ENCODE assay signal across 26 cellular contexts in the genomic region with DNA sequence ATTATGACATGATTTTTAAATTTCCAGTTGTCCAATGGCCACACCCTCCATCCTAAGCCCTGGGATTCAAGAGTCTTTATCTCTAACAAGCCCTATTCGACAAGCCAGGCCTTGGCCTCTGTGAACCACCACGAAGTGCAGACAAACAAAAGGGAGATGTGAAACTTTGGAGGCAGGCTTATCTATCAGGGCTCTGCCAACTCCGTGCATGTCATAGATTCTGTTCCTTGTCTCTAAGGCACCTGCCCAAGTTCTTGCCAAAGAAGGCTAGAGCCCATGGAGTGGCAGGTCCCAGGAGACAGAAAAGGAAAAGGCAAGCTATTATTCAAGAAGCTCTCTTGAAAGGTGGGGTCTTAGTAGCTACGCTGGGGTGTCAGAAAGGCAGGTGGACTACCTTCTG.
"Had no signal": no experiment of that assay in that cellular context is flagged by ENCODE, and none has a peak within 500 bp of the region (broad histone marks: within the 10 kb centered on the region; RNA-seq: fewer than 3 reads in every experiment).

No MANE protein-coding gene starts in this region.

- H3K27ac Mint-ChIP-seq: activated CD8-positive, alpha-beta T cell treated with anti-CD3 and anti-CD28 coated beads, Interleukin-2, amount 10 ng/mL, durations not matched to agents 7 days and 5 days; activated naive CD8-positive, alpha-beta T cell treated with anti-CD3 and anti-CD28 coated beads, Interleukin-2, amount 50 U/mL, for 24 hours; activated T-helper 1 cell treated with anti-CD3 and anti-CD28 coated beads, Interleukin-12 subunit alpha, Interleukin-12 subunit beta, Interleukin-2, Interleukin-4 antibody, amounts not matched to agents 30 ng/mL and 10 ng/mL and 1 ng/mL, durations not matched to agents 14 hours and 24 hours and 36 hours; T-cell; T-helper 2 cell treated with Interferon-gamma antibody and Interleukin-4, amounts not matched to agents 5 μg/mL and 100 μg/mL, for 36 hours had no signal

- H3K36me3 Mint-ChIP-seq: T-cell had no signal

- H3K36me3 ChIP-seq: esophagus squamous epithelium, neutrophil, ovary, right lobe of liver, spleen, thyroid gland had no signal

- DNase-seq: activated CD4-positive, alpha-beta T cell treated with anti-CD3 and anti-CD28 coated beads, Interleukin-2, amount 50 U/mL, for 1 hour; activated CD8-positive, alpha-beta T cell treated with anti-CD3 and anti-CD28 coated beads, Interleukin-2, amount 10 ng/mL, durations not matched to agents 7 days and 5 days; activated gamma-delta T cell; activated naive CD4-positive, alpha-beta T cell treated with anti-CD3 and anti-CD28 coated beads, Interleukin-2, amount 50 U/mL, for 16 hours; activated naive CD8-positive, alpha-beta T cell treated with anti-CD3 and anti-CD28 coated beads, Interleukin-2, amount 50 U/mL, for 24 hours; body of pancreas; caudate nucleus; effector memory CD4-positive, alpha-beta T cell; esophagus squamous epithelium; kidney; midbrain; ovary; right lobe of liver; spleen; stimulated activated CD4-positive, alpha-beta T cell treated with anti-CD3 and anti-CD28 coated beads, Interleukin-4, amount 100 ng/mL, for 24 hours; stimulated activated naive CD8-positive, alpha-beta T cell treated with anti-CD3 and anti-CD28 coated beads, Interleukin-15, Interleukin-2, amounts not matched to agents 100 U/mL and 50 U/mL, for 24 hours; substantia nigra; T-cell; thyroid gland had no signal

- H3K27me3 Mint-ChIP-seq: activated naive CD8-positive, alpha-beta T cell treated with anti-CD3 and anti-CD28 coated beads, Interleukin-2, amount 50 U/mL, for 24 hours; T-cell had no signal

- H3K27me3 ChIP-seq: body of pancreas, esophagus squamous epithelium, neutrophil, ovary, right lobe of liver, spleen, thyroid gland had no signal

- H3K4me1 ChIP-seq: right lobe of liver had no signal

- H3K9me3 ChIP-seq: body of pancreas, esophagus squamous epithelium, neutrophil, ovary, right lobe of liver, spleen, thyroid gland had no signal

- H3K9me3 Mint-ChIP-seq: activated T-helper 1 cell treated with anti-CD3 and anti-CD28 coated beads, Interleukin-12 subunit alpha, Interleukin-12 subunit beta, Interleukin-2, Interleukin-4 antibody, amounts not matched to agents 30 ng/mL and 10 ng/mL and 1 ng/mL, durations not matched to agents 14 hours and 24 hours and 36 hours; nephron had no signal

- H3K27ac ChIP-seq: body of pancreas, neutrophil, right lobe of liver, thyroid gland, VCaP had no signal

- H3K4me1 Mint-ChIP-seq: activated naive CD8-positive, alpha-beta T cell treated with anti-CD3 and anti-CD28 coated beads, Interleukin-2, amount 50 U/mL, for 24 hours; T-cell had no signal

- ATAC-seq: activated CD4-positive, CD25-positive, alpha-beta regulatory T cell treated with anti-CD3 and anti-CD28 coated beads, Interleukin-2, amount 50 U/mL, for 24 hours; activated CD8-positive, alpha-beta T cell treated with anti-CD3 and anti-CD28 coated beads, Interleukin-2, amount 10 ng/mL, durations not matched to agents 7 days and 5 days; activated naive CD8-positive, alpha-beta T cell treated with anti-CD3 and anti-CD28 coated beads, Interleukin-2, amount 50 U/mL, for 24 hours; body of pancreas; left lobe of liver; right lobe of liver; stimulated activated naive CD8-positive, alpha-beta T cell treated with anti-CD3 and anti-CD28 coated beads, Interleukin-15, Interleukin-2, amounts not matched to agents 100 U/mL and 50 U/mL, for 24 hours; T-cell had no signal

- H3K4me3 Mint-ChIP-seq: activated CD8-positive, alpha-beta T cell treated with anti-CD3 and anti-CD28 coated beads, Interleukin-2, amount 10 ng/mL, durations not matched to agents 7 days and 5 days; activated naive CD8-positive, alpha-beta T cell treated with anti-CD3 and anti-CD28 coated beads, Interleukin-2, amount 50 U/mL, for 24 hours; activated T-helper 1 cell treated with anti-CD3 and anti-CD28 coated beads, Interleukin-12 subunit alpha, Interleukin-12 subunit beta, Interleukin-2, Interleukin-4 antibody, amounts not matched to agents 30 ng/mL and 10 ng/mL and 1 ng/mL, durations not matched to agents 14 hours and 24 hours and 36 hours; T-cell; T-helper 2 cell treated with Interferon-gamma antibody and Interleukin-4, amounts not matched to agents 5 μg/mL and 100 μg/mL, for 36 hours had no signal

- H3K4me3 ChIP-seq: body of pancreas, esophagus squamous epithelium, ovary, right lobe of liver, spleen, thyroid gland had no signal
